ENCODE assay signal across 8 cellular contexts in the genomic region with DNA sequence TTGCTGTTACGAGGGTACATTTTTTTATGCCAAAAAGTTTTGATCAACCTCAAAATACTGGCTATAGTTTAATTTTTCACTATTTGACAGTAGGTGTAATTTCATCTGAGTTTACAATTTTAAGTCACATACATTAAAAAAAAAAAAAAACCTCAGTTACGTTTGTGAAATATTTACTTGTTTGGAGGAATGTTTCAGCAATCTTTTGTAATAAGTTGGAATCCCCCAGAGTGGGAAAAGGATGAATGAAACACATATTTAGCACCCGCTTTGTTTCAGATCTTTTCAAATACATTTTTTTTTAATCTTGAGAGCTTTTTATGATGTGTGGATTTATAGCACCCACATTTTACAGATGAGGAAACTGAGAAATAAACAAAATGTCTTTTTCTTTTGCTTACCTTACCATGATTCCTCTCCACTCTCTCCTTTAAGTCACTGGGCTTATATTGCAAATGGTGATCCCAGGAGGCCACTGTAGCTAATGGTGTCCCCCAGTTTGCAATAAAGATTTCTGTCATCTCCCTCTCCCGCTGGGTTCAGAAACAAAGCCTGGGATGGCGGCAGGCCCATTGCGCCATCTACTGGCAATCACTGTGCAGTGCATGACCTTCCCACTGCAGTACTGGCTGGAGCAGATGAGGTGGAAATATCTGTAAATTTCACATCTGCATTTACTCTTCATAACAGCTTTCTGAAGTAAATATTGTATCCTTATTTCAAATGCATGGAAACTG. TPM values are rescaled to one million over a fixed set of nuclear protein-coding genes. Genes with fewer than 3 reads are reported as not detected.
DNase-seq lines count a peak whose midpoint lies in the region; ATAC-seq, FAIRE-seq and TF ChIP-seq lines count a peak whose summit lies in the region.

No MANE protein-coding gene starts in this region.

- no peak overlapping the region for H3K27ac Mint-ChIP-seq in activated naive CD4-positive, alpha-beta T cell treated with anti-CD3 and anti-CD28 coated beads, Interleukin-2, amount 50 U/mL, for 24 hours
- no peak overlapping the region for H3K27ac Mint-ChIP-seq in progenitor cell of endocrine pancreas

- peaks cover 8% of the 10 kb centered on the region for H3K4me1 Mint-ChIP-seq in activated naive CD4-positive, alpha-beta T cell treated with anti-CD3 and anti-CD28 coated beads, Interleukin-2, amount 50 U/mL, for 24 hours
- H3K4me1 Mint-ChIP-seq in progenitor cell of endocrine pancreas (ENCODE audit: low read depth): no peaks in the 10 kb centered on the region

- intact Hi-C loops in Right ventricle myocardium superior (cut with DNase I): loop anchor here (5.0 kb wide), 1 partner anchor 171 kb away; no protein-coding TSS in a partner anchor

- peak; percentile 24 for DNase-seq in 8988T
- peak; percentile 46 for DNase-seq in GM12891 (ENCODE audit: insufficient read length, low spot score)
- peak; percentile 75 for DNase-seq in SKM-1 (lab: John Stamatoyannopoulos, UW; ENCODE audit: unreplicated experiment)
- peak; percentile 78 for DNase-seq in Right ventricle myocardium superior
- peak; percentile 62 for DNase-seq in progenitor cell of endocrine pancreas (ENCODE audit: low spot score, unreplicated experiment)
- DNase-seq in urothelium cell line (ENCODE audit: low spot score): peak; percentile 95

- H3K36me3 Mint-ChIP-seq in activated naive CD4-positive, alpha-beta T cell treated with anti-CD3 and anti-CD28 coated beads, Interleukin-2, amount 50 U/mL, for 24 hours: no peaks in the 10 kb centered on the region
- no peaks in the 10 kb centered on the region for H3K36me3 Mint-ChIP-seq in progenitor cell of endocrine pancreas (ENCODE audit: insufficient read depth)

- TF ChIP-seq POLR2A in GM12891 (IDR thresholded peaks at IDR 0.05; ENCODE audit: low read depth, low read length): no peak

- peak; percentile 100 for TF ChIP-seq CTCF in progenitor cell of endocrine pancreas (IDR thresholded peaks at IDR 0.05; ENCODE audit: unreplicated experiment)

- peaks cover 27% of the 10 kb centered on the region for H3K27me3 Mint-ChIP-seq in activated naive CD4-positive, alpha-beta T cell treated with anti-CD3 and anti-CD28 coated beads, Interleukin-2, amount 50 U/mL, for 24 hours
- H3K27me3 Mint-ChIP-seq in progenitor cell of endocrine pancreas: no peaks in the 10 kb centered on the region

- TF ChIP-seq EP300 in Ishikawa (IDR thresholded peaks at IDR 0.05; ENCODE audit: borderline replicate concordance): no peak

- H3K9me3 Mint-ChIP-seq in activated naive CD4-positive, alpha-beta T cell treated with anti-CD3 and anti-CD28 coated beads, Interleukin-2, amount 50 U/mL, for 24 hours: no peaks in the 10 kb centered on the region
- no peaks in the 10 kb centered on the region for H3K9me3 Mint-ChIP-seq in progenitor cell of endocrine pancreas (ENCODE audit: low read depth)

- peak overlapping the region; percentile 41 for H3K4me3 Mint-ChIP-seq in activated naive CD4-positive, alpha-beta T cell treated with anti-CD3 and anti-CD28 coated beads, Interleukin-2, amount 50 U/mL, for 24 hours
- H3K4me3 Mint-ChIP-seq in progenitor cell of endocrine pancreas (ENCODE audit: low read depth): no peak overlapping the region

- ATAC-seq in Right ventricle myocardium superior (ENCODE audit: poor library complexity): peak; percentile 98

- TF ChIP-seq RAD21 in Ishikawa (IDR thresholded peaks at IDR 0.05; ENCODE audit: low read depth): peak; percentile 94

- no peak for FAIRE-seq in GM12891 (lab: Jason Lieb, UNC)
- FAIRE-seq in urothelium cell line (lab: Jason Lieb, UNC): no peak

TF ChIP-seq in GM12891, 5 proteins besides CTCF, POLR2A, EP300 and RAD21:
- TF ChIP-seq POLR2AphosphoS5 (IDR thresholded peaks at IDR 0.05; ENCODE audit: low read depth, low read length) (no peak), POU2F2 (IDR thresholded peaks at IDR 0.05; ENCODE audit: low read depth, low read length) (0 out of 2 replicates have a peak, but pooled peaks have one; percentile 19), SPI1 (IDR thresholded peaks at IDR 0.05; ENCODE audit: low read depth, low read length) (no peak), TAF1 (IDR thresholded peaks at IDR 0.05; ENCODE audit: low read depth, low read length) (no peak), PAX5 (IDR thresholded peaks at IDR 0.05; ENCODE audit: insufficient read depth, low read length, severe bottlenecking) (no peak)

TF ChIP-seq in Ishikawa, 13 proteins besides CTCF, POLR2A, EP300 and RAD21:
- TF ChIP-seq YY1 (IDR thresholded peaks at IDR 0.05; ENCODE audit: low read depth) (peak; percentile 74; the same call in 1 of the 2 replicates), TCF12 (IDR thresholded peaks at IDR 0.05; ENCODE audit: low read depth) (no peak)

RNA-seq across cellular contexts. Expression of a gene that starts 27.7 kb away (rescaled TPM):
- polyA plus RNA-seq in GM12891 (2012; ENCODE audit: low read depth, missing spikeins): 3.3 TPM
- total RNA-seq in Right ventricle myocardium superior: 2.2 TPM
- total RNA-seq in progenitor cell of endocrine pancreas: 27.1 and 30.1 TPM in 2 replicates

RNA-seq across cellular contexts. Expression of a gene that starts 45.1 kb away (rescaled TPM):
- polyA plus RNA-seq in GM12891 (2012; ENCODE audit: low read depth, missing spikeins): 29.7 TPM
- 0.62 TPM for total RNA-seq in Right ventricle myocardium superior
- total RNA-seq in progenitor cell of endocrine pancreas: not detected in 2 replicates

RNA-seq across cellular contexts. Expression of a gene that starts 47.8 kb away (rescaled TPM):
- 17.2 TPM for polyA plus RNA-seq in GM12891 (2012; ENCODE audit: low read depth, missing spikeins)
- total RNA-seq in Right ventricle myocardium superior: not detected
- 0.82 and 1.7 TPM in 2 replicates for total RNA-seq in progenitor cell of endocrine pancreas

RNA-seq across cellular contexts. Expression of a gene that starts 58.8 kb away (rescaled TPM):
- polyA plus RNA-seq in GM12891 (2012; ENCODE audit: low read depth, missing spikeins): 316 TPM
- total RNA-seq in Right ventricle myocardium superior: 0.27 TPM
- not detected in 2 replicates for total RNA-seq in progenitor cell of endocrine pancreas

Comparison
In these comparisons a context has a peak if more than half of its experiments do, and no peak if none do; other contexts are left out.
1. Peak in every context shown above with its lines: DNase-seq and ATAC-seq.
2. DNase-seq: peak in every context shown above with its lines; median percentile 95 in urothelium cell line; 78 in Right ventricle myocardium superior; 75 in SKM-1; 62 in progenitor cell of endocrine pancreas; 46 in GM12891; 24 in 8988T.